In genomic region chr10:67976292-67977245, GRCh38 we compare ENCODE assay signal across 14 cellular contexts.
DNase-seq lines count a peak whose midpoint lies in the region; ATAC-seq and TF ChIP-seq lines count a peak whose summit lies in the region.
"Had no signal": no experiment of that assay in that cellular context is flagged by ENCODE, and none has a peak within 500 bp of the region (broad histone marks: within the 10 kb centered on the region; RNA-seq: fewer than 3 reads in every experiment).

No MANE protein-coding gene starts in this region.

- BruUV-seq in PC-3 (replicated peaks; lab: Mats Ljungman, UMichigan) = no TSS peak

- ATAC-seq in PC-3 (peak; percentile 49), Right ventricle myocardium superior (ENCODE audit: poor library complexity) (peak; percentile 96), HG02938 (IDR thresholded peaks at IDR 0.05; ENCODE audit: unreplicated experiment) (no peak), HG02588 (IDR thresholded peaks at IDR 0.05; ENCODE audit: unreplicated experiment) (no peak)
- ATAC-seq: activated CD8-positive, alpha-beta T cell treated with anti-CD3 and anti-CD28 coated beads for 36 hours had no signal

- no peak overlapping the region for H3K9ac ChIP-seq in PC-3 (ENCODE audit: low read length)
- H3K9ac ChIP-seq: BLaER1 treated with 17β-estradiol and CSF1 and Interleukin-3, amounts not matched to agents 10 nM and 100 nM had no signal

- no peak overlapping the region for H2AFZ ChIP-seq in PC-3 (ENCODE audit: low read length)

- peak overlapping the region; percentile 15 for H3K27ac Mint-ChIP-seq in neural crest cell (ENCODE audit: unreplicated experiment)
- H3K27ac Mint-ChIP-seq: activated CD8-positive, alpha-beta T cell treated with anti-CD3 and anti-CD28 coated beads for 36 hours; activated naive CD4-positive, alpha-beta T cell treated with anti-CD3 and anti-CD28 coated beads, Interleukin-2, amount 50 U/mL, for 24 hours; dendritic cell treated with granulocyte-macrophage colony-stimulating factor and Interleukin-4, amounts not matched to agents 40 ng/mL and 50 ng/mL, for 4 days; T-helper 2 cell treated with Interferon-gamma antibody and Interleukin-4, amounts not matched to agents 5 μg/mL and 100 μg/mL, for 36 hours had no signal

- H3K27ac ChIP-seq in PC-3 (ENCODE audit: low read length) = no peak overlapping the region
- H3K27ac ChIP-seq: BLaER1 treated with 17β-estradiol and CSF1 and Interleukin-3, amounts not matched to agents 10 nM and 100 nM had no signal

- H3K9me3 Mint-ChIP-seq in neural crest cell = peaks cover 2% of the 10 kb centered on the region
- H3K9me3 Mint-ChIP-seq: dendritic cell treated with granulocyte-macrophage colony-stimulating factor and Interleukin-4, amounts not matched to agents 40 ng/mL and 50 ng/mL, for 4 days had no signal

- H3F3A ChIP-seq in PC-3 (ENCODE audit: low read length, unreplicated experiment) = no peaks in the 10 kb centered on the region

- H3K4me2 ChIP-seq in PC-3 (ENCODE audit: low read length) = no peak overlapping the region
- H3K4me2 ChIP-seq: BLaER1 treated with 17β-estradiol and CSF1 and Interleukin-3, amounts not matched to agents 10 nM and 100 nM had no signal

- DNase-seq in ELF-1 (ENCODE audit: low read depth, low spot score) = peak; percentile 18
- DNase-seq in PC-3 = peak; percentile 21
- peak; percentile 81 for DNase-seq in Right ventricle myocardium superior
- DNase-seq in neural crest cell (ENCODE audit: low read depth, low spot score) = no peak
- no peak for DNase-seq in GM10248 (ENCODE audit: extremely low spot score)
- no peak for DNase-seq in hepatic stellate cell (ENCODE audit: low spot score)
- DNase-seq: activated CD8-positive, alpha-beta T cell treated with anti-CD3 and anti-CD28 coated beads for 36 hours; NCI-H1417 treated with DMSO at 0.1 percent for 48 hours had no signal

- H3K9me3 ChIP-seq in PC-3 (ENCODE audit: low read length) = peaks cover 3% of the 10 kb centered on the region

- intact Hi-C loops in PC-3 (cut with micrococcal nuclease) = no loop called here
- intact Hi-C loops in Right ventricle myocardium superior (cut with DNase I) = no loop called here

- no peak overlapping the region for H3K4me3 ChIP-seq in PC-3 (ENCODE audit: low read length)
- H3K4me3 ChIP-seq: BLaER1 treated with 17β-estradiol and CSF1 and Interleukin-3, amounts not matched to agents 10 nM and 100 nM had no signal

- peaks cover 46% of the 10 kb centered on the region for H3K36me3 Mint-ChIP-seq in neural crest cell (ENCODE audit: low read depth)

- peaks cover 8% of the 10 kb centered on the region for H3K4me1 Mint-ChIP-seq in neural crest cell

- CTCF ChIA-PET in PC-3 (lab: Charles Lee) = interaction anchor here (0.6 kb wide), 1 partner anchor 43 kb away, joined by 3 read pairs; no protein-coding TSS in a partner anchor
- CTCF ChIA-PET in GM10248 (lab: Yijun Ruan, JAX) = interaction anchor here (0.8 to 2.4 kb wide), 3 partner anchors 9 to 58 kb away, joined by 3 to 6 read pairs (median 3); no protein-coding TSS in a partner anchor

- H3K36me3 ChIP-seq in PC-3 (ENCODE audit: low read depth, low read length) = peaks cover 66% of the 10 kb centered on the region

- H3K9me2 ChIP-seq in PC-3 (replicated peaks; ENCODE audit: low read length) = no peaks in the 10 kb centered on the region

- no peak overlapping the region for H3K4me3 Mint-ChIP-seq in neural crest cell
- H3K4me3 Mint-ChIP-seq: activated CD8-positive, alpha-beta T cell treated with anti-CD3 and anti-CD28 coated beads for 36 hours; activated naive CD4-positive, alpha-beta T cell treated with anti-CD3 and anti-CD28 coated beads, Interleukin-2, amount 50 U/mL, for 24 hours; dendritic cell treated with granulocyte-macrophage colony-stimulating factor and Interleukin-4, amounts not matched to agents 40 ng/mL and 50 ng/mL, for 4 days; T-helper 2 cell treated with Interferon-gamma antibody and Interleukin-4, amounts not matched to agents 5 μg/mL and 100 μg/mL, for 36 hours had no signal

- no peak for TF ChIP-seq CTCF in PC-3 (conservative IDR thresholded peaks at IDR 0.05; ENCODE audit: low read depth, low read length)
- TF ChIP-seq CTCF in neural crest cell (conservative IDR thresholded peaks at IDR 0.05) = no peak
- no peak for TF ChIP-seq CTCF in GM10248 (IDR thresholded peaks at IDR 0.05; ENCODE audit: control extremely low read depth, extremely low read depth, low read depth, missing control alignments)

- POLR2A ChIA-PET in PC-3 (lab: Charles Lee; ENCODE audit: unreplicated experiment) (interaction anchor here (0.6 kb wide), 1 partner anchor 108 kb away, joined by 3 read pairs; no protein-coding TSS in a partner anchor), GM10248 (lab: Yijun Ruan, JAX) (no interaction called here)

- no peaks in the 10 kb centered on the region for H3K27me3 ChIP-seq in PC-3 (ENCODE audit: low read length)
- H3K27me3 ChIP-seq: BLaER1 treated with 17β-estradiol and CSF1 and Interleukin-3, amounts not matched to agents 10 nM and 100 nM had no signal

- no peaks in the 10 kb centered on the region for H3K27me3 Mint-ChIP-seq in neural crest cell (ENCODE audit: low read depth)
- H3K27me3 Mint-ChIP-seq: activated CD8-positive, alpha-beta T cell treated with anti-CD3 and anti-CD28 coated beads for 36 hours; activated naive CD4-positive, alpha-beta T cell treated with anti-CD3 and anti-CD28 coated beads, Interleukin-2, amount 50 U/mL, for 24 hours; dendritic cell treated with granulocyte-macrophage colony-stimulating factor and Interleukin-4, amounts not matched to agents 40 ng/mL and 50 ng/mL, for 4 days had no signal

- H3K79me2 ChIP-seq in PC-3 (ENCODE audit: low read length) = no peaks in the 10 kb centered on the region

- H4K20me1 ChIP-seq in PC-3 (ENCODE audit: low read length) = no peaks in the 10 kb centered on the region

- H3K4me1 ChIP-seq in PC-3 (ENCODE audit: insufficient read depth, low read length) = peaks cover 24% of the 10 kb centered on the region
- H3K4me1 ChIP-seq: BLaER1 treated with 17β-estradiol and CSF1 and Interleukin-3, amounts not matched to agents 10 nM and 100 nM had no signal

Comparison
In these comparisons a context has a peak if more than half of its experiments do, and no peak if none do; other contexts are left out.
1. DNase-seq: peak in ELF-1 (single experiment), PC-3 (single experiment) and Right ventricle myocardium superior (single experiment); none in neural crest cell (single experiment), GM10248 (single experiment) and hepatic stellate cell (single experiment).
2. ATAC-seq: peak in PC-3 (single experiment) and Right ventricle myocardium superior (single experiment); none in HG02938 (single experiment) and HG02588 (single experiment).